ENCODE assay signal across 8 cellular contexts in genomic region chr9:117459941-117460340, GRCh38.
"Had no signal": no experiment of that assay in that cellular context is flagged by ENCODE, and none has a peak within 500 bp of the region (broad histone marks: within the 10 kb centered on the region; RNA-seq: fewer than 3 reads in every experiment).

No MANE protein-coding gene starts in this region.

- H3K9ac ChIP-seq: GM23248 had no signal

- DNase-seq: GM23248, GOT3, H9, HCEC 1CT, Kasumi-1, KG1 had no signal

- FAIRE-seq: H54 had no signal

- H3K27ac ChIP-seq: GM23248, HL-60 had no signal

- H3K4me3 ChIP-seq: GM23248 had no signal

- H2AFZ ChIP-seq: GM23248 had no signal
